Comparison of ENCODE assay signal across 8 cellular contexts in the genomic region with DNA sequence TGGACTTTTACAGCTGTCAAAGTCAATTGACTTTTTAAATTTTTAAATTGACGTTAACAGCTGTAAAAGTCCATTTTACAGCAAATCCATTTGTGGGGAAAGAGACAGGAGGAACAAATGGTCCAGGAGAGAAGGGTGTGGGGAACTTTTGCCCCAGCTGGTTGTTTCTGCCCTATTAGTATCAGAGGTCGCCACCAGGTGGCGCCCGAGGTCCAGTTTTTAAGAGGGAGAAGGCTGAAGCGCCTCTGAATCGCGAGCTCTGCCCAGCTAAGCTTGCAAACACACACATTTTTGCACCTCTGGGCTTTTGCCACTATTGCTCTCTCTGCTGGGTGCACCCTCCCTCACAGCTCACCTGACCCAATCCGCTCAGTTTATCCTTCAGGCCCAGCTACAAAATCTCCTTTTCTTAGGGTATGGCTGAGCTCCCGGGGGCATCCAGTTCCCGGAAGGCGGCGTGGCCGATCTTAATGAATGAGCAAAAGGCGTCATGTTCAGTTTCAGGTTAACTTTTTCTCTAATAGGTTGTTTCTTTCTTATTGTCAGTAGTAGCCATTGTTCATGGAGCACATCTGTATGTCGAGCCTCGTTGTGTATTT. TPM values are rescaled to one million over a fixed set of nuclear protein-coding genes. Genes with fewer than 3 reads are reported as not detected.
DNase-seq lines count a peak whose midpoint lies in the region; ATAC-seq and TF ChIP-seq lines count a peak whose summit lies in the region.

No MANE protein-coding gene starts in this region.

- H3K4me3 ChIP-seq in ovary (no peak overlapping the region), thyroid gland (replicated peaks in 1 of 3) (no peak overlapping the region)

- intact Hi-C loops in ovary (cut with DNase I) = loop anchor here in 1 of 4 donors (10.0 kb wide), 1 partner anchor 165 kb away; a partner anchor contains a TSS
- intact Hi-C loops in thyroid gland (cut with DNase I) = no loop called here

- whole genome bisulfite sequencing in ovary, 3 donors = 37 to 46% (median 42%) methylated on average over 16 of the region's 16 CpGs
- WGBS in thyroid gland, 2 donors = 39 to 44% methylated on average over 16 of the region's 16 CpGs

- H3K9me3 ChIP-seq in ovary = no peaks in the 10 kb centered on the region
- no peaks in the 10 kb centered on the region for H3K9me3 ChIP-seq in thyroid gland

- DNase-seq in Ammon's horn (ENCODE audit: low spot score) = peak; percentile 82
- peak; percentile 77 for DNase-seq in LoVo (ENCODE audit: low spot score)
- peak; percentile 79 for DNase-seq in SK-N-DZ (ENCODE audit: low spot score)
- DNase-seq in activated gamma-delta T cell (lab: John Stamatoyannopoulos, UW) = peak; percentile 27
- DNase-seq in foreskin melanocyte = peak; percentile 60
- peak; percentile 74 to 91 (median 86) for DNase-seq in ovary
- peak; percentile 79 to 89 for DNase-seq in thyroid gland

- peak; percentile 69 to 88 (median 71) for TF ChIP-seq CTCF in ovary (IDR thresholded peaks at IDR 0.05)
- TF ChIP-seq CTCF in thyroid gland (IDR thresholded peaks at IDR 0.05) = peak; percentile 57 to 86 (median 70)

- H3K36me3 ChIP-seq in ovary = no peaks in the 10 kb centered on the region
- no peaks in the 10 kb centered on the region for H3K36me3 ChIP-seq in thyroid gland

- TF ChIP-seq POLR2A in ovary (IDR thresholded peaks at IDR 0.05) (no peak), thyroid gland (IDR thresholded peaks at IDR 0.05) (no peak)

- TF ChIP-seq EP300 in ovary (IDR thresholded peaks at IDR 0.05) = no peak

- no peaks in the 10 kb centered on the region for H3K27me3 ChIP-seq in ovary
- H3K27me3 ChIP-seq in thyroid gland = no peaks in the 10 kb centered on the region

- H3K4me1 ChIP-seq in ovary (ENCODE audit: insufficient read depth) (no peaks in the 10 kb centered on the region), thyroid gland (peaks cover 0 to 5% of the 10 kb centered on the region in 2 donors)

- H3K27ac ChIP-seq in ovary (no peak overlapping the region), thyroid gland (no peak overlapping the region)

- ATAC-seq in GM19395 (IDR thresholded peaks at IDR 0.05; ENCODE audit: unreplicated experiment) = peak; percentile 76

RNA-seq across cellular contexts. Expression of a gene that starts 6.3 kb away (rescaled TPM):
- polyA plus RNA-seq in SK-N-DZ (2014; cell fraction: cytosol; rRNA removed) = 4.8 and 9.5 TPM in 2 replicates
- polyA plus RNA-seq in SK-N-DZ (2014; cell fraction: nucleus; rRNA removed) = 7.7 and 12.8 TPM in 2 replicates
- 10 to 100 TPM in 3 of 7 donors, 1 to 10 TPM in 4; 7.5 to 13.5 (median 9.2) TPM for total RNA-seq in ovary
- polyA plus RNA-seq in ovary = 10 to 100 TPM in 1 of 2 donors, 1 to 10 TPM in 1; 6.1 to 10.4 TPM
- total RNA-seq in thyroid gland = 10 to 100 TPM in 2 of 4 donors, 1 to 10 TPM in 2; 7.9 to 14.4 (median 9.7) TPM

Comparison
In these comparisons a context has a peak if more than half of its experiments do, and no peak if none do; other contexts are left out.
1. DNase-seq: peak in every context shown above with its lines; median percentile 86 in ovary; 84 in thyroid gland; 82 in Ammon's horn; 79 in SK-N-DZ; 77 in LoVo; 60 in foreskin melanocyte; 27 in activated gamma-delta T cell.